Comparison of ENCODE assay signal across 29 cellular contexts in genomic region chr1:183962903-183963302, GRCh38.
DNase-seq lines count a peak whose midpoint lies in the region; ATAC-seq, FAIRE-seq and TF ChIP-seq lines count a peak whose summit lies in the region.
"Had no signal": no experiment of that assay in that cellular context is flagged by ENCODE, and none has a peak within 500 bp of the region (broad histone marks: within the 10 kb centered on the region; RNA-seq: fewer than 3 reads in every experiment).

No MANE protein-coding gene starts in this region.

- peak; percentile 11 for FAIRE-seq in D721Med (lab: Jason Lieb, UNC)
- FAIRE-seq: HepG2, K562 had no signal

- H3K9me3 Mint-ChIP-seq in activated CD4-positive, alpha-beta memory T cell treated with anti-CD3 and anti-CD28 coated beads for 36 hours: no peaks in the 10 kb centered on the region
- H3K9me3 Mint-ChIP-seq in activated CD4-positive, alpha-beta memory T cell treated with anti-CD3 and anti-CD28 coated beads, Interleukin-2, amount 10 ng/mL, durations not matched to agents 7 days and 5 days: peaks cover 9% of the 10 kb centered on the region
- H3K9me3 Mint-ChIP-seq: CD8-positive, alpha-beta memory T cell had no signal

- no peak for ATAC-seq in HG02840 (IDR thresholded peaks at IDR 0.05; ENCODE audit: low FRiP score, unreplicated experiment)
- no peak for ATAC-seq in GM21619 (IDR thresholded peaks at IDR 0.05; ENCODE audit: unreplicated experiment)
- ATAC-seq: HepG2, K562, Right ventricle myocardium inferior had no signal

- intact Hi-C loops in activated CD4-positive, alpha-beta memory T cell treated with anti-CD3 and anti-CD28 coated beads for 36 hours (cut with micrococcal nuclease): no loop called here

- POLR2A ChIA-PET in activated CD4-positive, alpha-beta memory T cell treated with anti-CD3 and anti-CD28 coated beads for 36 hours (lab: Charles Lee): no interaction called here
- POLR2A ChIA-PET in activated CD4-positive, alpha-beta memory T cell treated with anti-CD3 and anti-CD28 coated beads, Interleukin-2, amount 10 ng/mL, durations not matched to agents 7 days and 5 days (lab: Charles Lee): interaction anchor here (1.3 kb wide), 1 partner anchor 31 kb away, joined by 3 read pairs; no protein-coding TSS in a partner anchor

- no peak overlapping the region for H3K4me3 Mint-ChIP-seq in activated CD4-positive, alpha-beta memory T cell treated with anti-CD3 and anti-CD28 coated beads for 36 hours
- H3K4me3 Mint-ChIP-seq in activated CD4-positive, alpha-beta memory T cell treated with anti-CD3 and anti-CD28 coated beads, Interleukin-2, amount 10 ng/mL, durations not matched to agents 7 days and 5 days: no peak overlapping the region
- H3K4me3 Mint-ChIP-seq: CD14-positive monocyte; CD8-positive, alpha-beta memory T cell had no signal

- H3K27me3 Mint-ChIP-seq in activated CD4-positive, alpha-beta memory T cell treated with anti-CD3 and anti-CD28 coated beads for 36 hours: peaks cover 6% of the 10 kb centered on the region
- H3K27me3 Mint-ChIP-seq in activated CD4-positive, alpha-beta memory T cell treated with anti-CD3 and anti-CD28 coated beads, Interleukin-2, amount 10 ng/mL, durations not matched to agents 7 days and 5 days: peaks cover 1% of the 10 kb centered on the region

- DNase-seq in activated CD4-positive, alpha-beta memory T cell treated with anti-CD3 and anti-CD28 coated beads for 36 hours: peak; percentile 23
- no peak for DNase-seq in activated CD4-positive, alpha-beta memory T cell treated with anti-CD3 and anti-CD28 coated beads, Interleukin-2, amount 10 ng/mL, durations not matched to agents 7 days and 5 days
- no peak for DNase-seq in D721Med (ENCODE audit: insufficient read length, low spot score)
- peak; percentile 30 for DNase-seq in OCI-M1 (lab: John Stamatoyannopoulos, UW)
- peak; percentile 38 for DNase-seq in renal cortical epithelial cell (ENCODE audit: low read depth)
- no peak for DNase-seq in stimulated activated naive CD4-positive, alpha-beta T cell treated with Interleukin-2 at 50 U/mL for 16 hours (lab: John Stamatoyannopoulos, UW)
- DNase-seq: 8988T; ACHN; BE2C; CD8-positive, alpha-beta memory T cell; DMS79 treated with DMSO at 0.1 percent for 48 hours; H7; Kasumi-1; NCI-H1105 treated with DMSO at 0.1 percent for 48 hours; NCI-H146; NCI-H1930; NCI-H2107; NCI-H446; NCI-H524 treated with DMSO at 0.1 percent for 48 hours; NCI-H774; NK-92 treated with Interleukin-12 subunit alpha and Interleukin-12 subunit beta, amount 100 ng/mL, for 24 hours; PC-9; SJCRH30 had no signal

- CTCF ChIA-PET in activated CD4-positive, alpha-beta memory T cell treated with anti-CD3 and anti-CD28 coated beads for 36 hours (lab: Charles Lee): interaction anchor here (1.2 kb wide), 1 partner anchor 47 kb away, joined by 3 read pairs; no protein-coding TSS in a partner anchor
- CTCF ChIA-PET in activated CD4-positive, alpha-beta memory T cell treated with anti-CD3 and anti-CD28 coated beads, Interleukin-2, amount 10 ng/mL, durations not matched to agents 7 days and 5 days (lab: Charles Lee): no interaction called here

- H3K4me1 Mint-ChIP-seq in activated CD4-positive, alpha-beta memory T cell treated with anti-CD3 and anti-CD28 coated beads for 36 hours (ENCODE audit: low read depth): peaks cover 8% of the 10 kb centered on the region
- peaks cover 17% of the 10 kb centered on the region for H3K4me1 Mint-ChIP-seq in activated CD4-positive, alpha-beta memory T cell treated with anti-CD3 and anti-CD28 coated beads, Interleukin-2, amount 10 ng/mL, durations not matched to agents 7 days and 5 days
- H3K4me1 Mint-ChIP-seq: CD14-positive monocyte had no signal

- TF ChIP-seq CTCF in D721Med (IDR thresholded peaks at IDR 0.05; ENCODE audit: insufficient read depth, missing control alignments): no peak

- H3K36me3 Mint-ChIP-seq in activated CD4-positive, alpha-beta memory T cell treated with anti-CD3 and anti-CD28 coated beads for 36 hours: peaks cover 3% of the 10 kb centered on the region
- H3K36me3 Mint-ChIP-seq in activated CD4-positive, alpha-beta memory T cell treated with anti-CD3 and anti-CD28 coated beads, Interleukin-2, amount 10 ng/mL, durations not matched to agents 7 days and 5 days (ENCODE audit: low read depth): peaks cover 20% of the 10 kb centered on the region

- H3K27ac Mint-ChIP-seq in activated CD4-positive, alpha-beta memory T cell treated with anti-CD3 and anti-CD28 coated beads for 36 hours: no peak overlapping the region
- H3K27ac Mint-ChIP-seq in activated CD4-positive, alpha-beta memory T cell treated with anti-CD3 and anti-CD28 coated beads, Interleukin-2, amount 10 ng/mL, durations not matched to agents 7 days and 5 days: no peak overlapping the region
- H3K27ac Mint-ChIP-seq: CD8-positive, alpha-beta memory T cell had no signal

Comparison
In these comparisons a context has a peak if more than half of its experiments do, and no peak if none do; other contexts are left out.
1. DNase-seq: peak in activated CD4-positive, alpha-beta memory T cell treated with anti-CD3 and anti-CD28 coated beads for 36 hours (single experiment), OCI-M1 (single experiment) and renal cortical epithelial cell (single experiment); none in activated CD4-positive, alpha-beta memory T cell treated with anti-CD3 and anti-CD28 coated beads, Interleukin-2, amount 10 ng/mL, durations not matched to agents 7 days and 5 days (single experiment), D721Med (single experiment) and stimulated activated naive CD4-positive, alpha-beta T cell treated with Interleukin-2 at 50 U/mL for 16 hours (single experiment).